In the genomic region with DNA sequence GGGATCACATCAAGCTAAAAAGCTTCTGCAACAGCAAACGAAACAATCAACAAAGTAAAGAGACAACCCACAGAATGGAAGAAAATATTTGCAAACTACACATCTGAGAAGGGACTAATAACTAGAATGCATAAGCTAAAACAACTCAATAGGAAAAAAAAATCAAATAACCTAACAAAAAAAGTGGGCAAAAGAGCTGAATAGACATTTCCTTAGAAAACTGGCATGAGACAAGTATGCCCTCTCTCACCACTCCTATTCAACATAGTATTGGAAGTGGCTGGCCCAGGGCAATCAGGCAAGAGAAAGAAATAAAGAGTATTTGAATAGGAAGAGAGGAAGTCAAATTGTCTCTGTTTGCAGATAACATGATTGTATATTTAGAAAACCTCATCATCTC, we compare ENCODE assay signal across 4 cellular contexts.
A peak's percentile ranks its signal among the peaks of the same experiment; 100 is the strongest.
TF ChIP-seq lines count a peak whose summit lies in the region.

No MANE protein-coding gene starts in this region.

TF ChIP-seq in A549, 52 proteins besides CTCF, POLR2A, EP300 and RAD21:
- TF ChIP-seq MAFK (IDR thresholded peaks at IDR 0.05; ENCODE audit: partially characterized antibody), result peak; percentile 60

TF ChIP-seq in IMR-90, 13 proteins besides CTCF, POLR2A, EP300 and RAD21:
- peak; percentile 14; the same call in 1 of the 2 replicates for TF ChIP-seq MAFK (IDR thresholded peaks at IDR 0.05; ENCODE audit: low read depth, low read length)

TF ChIP-seq in K562, 482 proteins besides CTCF, POLR2A, EP300 and RAD21:
- TF ChIP-seq C11orf30 (IDR thresholded peaks at IDR 0.05; ENCODE audit: low read depth), result peak; percentile 12; the same call in 1 of the 2 replicates
- peak; percentile 45; the same call in 1 of the 2 replicates for TF ChIP-seq ZNF316 (IDR thresholded peaks at IDR 0.05)

TF ChIP-seq in HepG2, 621 proteins besides CTCF, POLR2A, EP300 and RAD21:
- 0 out of 2 replicates have a peak, but pooled peaks have one; percentile 37 for TF ChIP-seq MAFF (IDR thresholded peaks at IDR 0.05; ENCODE audit: low read depth, low read length)
- peak in 1 of 2 experiments; percentile 62; a peak in 3 of 4 replicates for TF ChIP-seq MAFK (conservative IDR thresholded peaks at IDR 0.05 in 1 of 2, IDR thresholded peaks at IDR 0.05 in 1 of 2; ENCODE audit: low read length in 2 of 2)
TF ChIP-seq in HepG2: peak in this region for 2; not testable (repeated sequence) for 619.
